12 cellular contexts compared by ENCODE assay signal in the genomic region with DNA sequence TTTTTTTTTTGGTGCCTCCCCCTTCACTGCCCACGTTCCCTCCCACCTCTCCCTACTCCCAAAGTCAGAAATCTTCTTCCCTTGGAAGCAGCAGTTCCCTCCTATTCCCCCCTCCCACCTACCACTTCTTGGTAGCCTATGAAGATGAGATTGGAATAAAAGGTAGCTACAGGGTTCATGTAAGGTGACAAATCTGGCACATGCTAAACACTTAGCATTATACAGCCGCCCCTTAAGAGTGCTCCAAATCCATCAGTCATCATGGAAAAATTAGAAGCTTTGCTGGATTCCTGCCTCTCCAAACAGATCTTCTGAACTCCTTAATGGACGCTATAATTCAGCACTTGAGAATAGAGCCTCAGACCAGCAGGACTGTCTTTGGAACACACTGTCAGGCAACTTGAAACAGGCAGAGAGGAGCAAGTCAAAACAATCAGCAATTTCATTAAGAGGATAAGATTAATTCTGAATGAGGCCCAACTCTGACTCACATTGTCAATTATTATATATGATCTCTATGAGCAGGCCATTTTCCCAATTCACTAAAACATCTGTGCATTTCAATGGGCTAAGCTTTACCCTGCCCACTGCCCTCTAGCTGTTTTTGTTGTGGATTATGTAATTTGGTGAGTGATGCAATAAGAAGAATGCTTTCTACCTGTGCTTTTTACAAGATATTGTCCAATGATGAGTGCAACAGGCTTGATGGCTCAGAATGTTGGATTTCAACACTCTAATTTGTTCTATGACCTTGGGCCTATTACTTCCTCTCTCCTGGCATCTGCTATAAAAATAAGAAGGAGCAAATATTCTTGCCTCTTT. TPM values are rescaled to one million over a fixed set of nuclear protein-coding genes. Genes with fewer than 3 reads are reported as not detected.
DNase-seq lines count a peak whose midpoint lies in the region; ATAC-seq and TF ChIP-seq lines count a peak whose summit lies in the region.
"Had no signal": no experiment of that assay in that cellular context is flagged by ENCODE, and none has a peak within 500 bp of the region (broad histone marks: within the 10 kb centered on the region; RNA-seq: fewer than 3 reads in every experiment).

No MANE protein-coding gene starts in this region.

- TF ChIP-seq POLR2A in upper lobe of left lung (IDR thresholded peaks at IDR 0.05): no peak

- H3K4me1 ChIP-seq in upper lobe of left lung: peaks cover 3 to 22% (median 13%) of the 10 kb centered on the region in 4 donors

- peak; percentile 5 to 67 (median 63) for DNase-seq in NCI-H1417 (lab: John Stamatoyannopoulos, UW)
- DNase-seq in NCI-H1417 treated with DMSO at 0.1 percent for 48 hours (lab: John Stamatoyannopoulos, UW): no peak
- no peak for DNase-seq in SK-N-MC (ENCODE audit: low read depth, low spot score)
- peak; percentile 37 for DNase-seq in iris pigment epithelial cell (ENCODE audit: low read depth)
- peak in 1 of 2 donors; percentile 25 for DNase-seq in upper lobe of left lung
- no peak for DNase-seq in activated T-cell treated with anti-CD3 and anti-CD28 coated beads, Interleukin-2, amount 50 U/mL, for 4 hours
- DNase-seq in left lobe of liver (ENCODE audit: low spot score): no peak
- DNase-seq: activated CD4-positive, alpha-beta T cell treated with anti-CD3 and anti-CD28 coated beads, Interleukin-2, amount 50 U/mL, for 4 hours; activated gamma-delta T cell; retina; SW 1271 had no signal

- H3K27me3 Mint-ChIP-seq in activated T-cell treated with anti-CD3 and anti-CD28 coated beads, Interleukin-2, amount 50 U/mL, for 4 hours (ENCODE audit: low read depth): peaks cover 5% of the 10 kb centered on the region

- H3K4me3 Mint-ChIP-seq in activated T-cell treated with anti-CD3 and anti-CD28 coated beads, Interleukin-2, amount 50 U/mL, for 4 hours: no peak overlapping the region

- H3K27ac ChIP-seq in SK-N-MC: no peak overlapping the region
- H3K27ac ChIP-seq in upper lobe of left lung: peak overlapping the region; percentile 8 to 57 (median 32)

- no peaks in the 10 kb centered on the region for H3K36me3 Mint-ChIP-seq in activated T-cell treated with anti-CD3 and anti-CD28 coated beads, Interleukin-2, amount 50 U/mL, for 4 hours (ENCODE audit: insufficient read depth)

- no peaks in the 10 kb centered on the region for H3K27me3 ChIP-seq in upper lobe of left lung

- TF ChIP-seq CTCF in upper lobe of left lung (IDR thresholded peaks at IDR 0.05): no peak

- H3K4me3 ChIP-seq in SK-N-MC: peak overlapping the region; percentile 64
- no peak overlapping the region for H3K4me3 ChIP-seq in upper lobe of left lung

- H3K36me3 ChIP-seq in SK-N-MC (ENCODE audit: insufficient read depth, low read length) (no peaks in the 10 kb centered on the region), upper lobe of left lung (no peaks in the 10 kb centered on the region)

- ATAC-seq in upper lobe of left lung (ENCODE audit: low FRiP score in 2 of 2): peak; percentile 51 to 84
- no peak for ATAC-seq in activated T-cell treated with anti-CD3 and anti-CD28 coated beads, Interleukin-2, amount 50 U/mL, for 4 hours
- ATAC-seq in HG03342 (IDR thresholded peaks at IDR 0.05; ENCODE audit: unreplicated experiment): no peak
- ATAC-seq in left lobe of liver: no peak

- no peak overlapping the region for H3K9ac ChIP-seq in SK-N-MC (ENCODE audit: insufficient read length)

- WGBS in upper lobe of left lung, 2 donors: 60 to 68% methylated on average over 3 of the region's 3 CpGs

- TF ChIP-seq EP300 in upper lobe of left lung (IDR thresholded peaks at IDR 0.05): peak in 1 of 4 donors; percentile 36

- H3K4me1 Mint-ChIP-seq in activated T-cell treated with anti-CD3 and anti-CD28 coated beads, Interleukin-2, amount 50 U/mL, for 4 hours (ENCODE audit: low read depth): no peaks in the 10 kb centered on the region

- H3K9me3 ChIP-seq in SK-N-MC (ENCODE audit: low read depth, low read length) (no peaks in the 10 kb centered on the region), upper lobe of left lung (no peaks in the 10 kb centered on the region)

- no peaks in the 10 kb centered on the region for H3K9me3 Mint-ChIP-seq in activated T-cell treated with anti-CD3 and anti-CD28 coated beads, Interleukin-2, amount 50 U/mL, for 4 hours

RNA-seq across cellular contexts. Expression of gene SPRED1, which starts 34.6 kb away (rescaled TPM):
- total RNA-seq in upper lobe of left lung: 10 to 100 TPM; 30.9 to 73.4 (median 46.1) TPM
- 1 to 10 TPM; 4.3 to 5.5 (median 4.3) TPM for total RNA-seq in activated T-cell treated with anti-CD3 and anti-CD28 coated beads, Interleukin-2, amount 50 U/mL, for 4 hours
- 4.2 TPM for total RNA-seq in left lobe of liver

Comparison
In these comparisons a context has a peak if more than half of its experiments do, and no peak if none do; other contexts are left out.
1. DNase-seq: peak in NCI-H1417 (3 of 3) and iris pigment epithelial cell (single experiment); none in NCI-H1417 treated with DMSO at 0.1 percent for 48 hours (single experiment), SK-N-MC (single experiment), activated T-cell treated with anti-CD3 and anti-CD28 coated beads, Interleukin-2, amount 50 U/mL, for 4 hours (single experiment) and left lobe of liver (single experiment).
2. ATAC-seq: peak in upper lobe of left lung (2 of 2); none in activated T-cell treated with anti-CD3 and anti-CD28 coated beads, Interleukin-2, amount 50 U/mL, for 4 hours (0 of 2), HG03342 (single experiment) and left lobe of liver (single experiment).